In genomic region chr6:14706378-14706929, GRCh38 we compare ENCODE assay signal across 2 cellular contexts.
TF ChIP-seq lines count a peak whose summit lies in the region.

No MANE protein-coding gene starts in this region.

TF ChIP-seq in SK-N-SH treated with all-trans-retinoic acid at 6 μM for 48 hours, 23 proteins besides CTCF, POLR2A, EP300 and RAD21 (continued from another document):
- TF ChIP-seq CREB5 (CRISPR knock-in tag; IDR thresholded peaks at IDR 0.05; ENCODE audit: low read depth) (no peak), PPARA (CRISPR knock-in tag; IDR thresholded peaks at IDR 0.05; ENCODE audit: borderline replicate concordance) (no peak), SNAI2 (CRISPR knock-in tag; IDR thresholded peaks at IDR 0.05) (no peak), TOX (CRISPR knock-in tag; IDR thresholded peaks at IDR 0.05; ENCODE audit: borderline replicate concordance) (no peak), ZFP30 (CRISPR knock-in tag; IDR thresholded peaks at IDR 0.05) (no peak)
- TF ChIP-seq, protein P1, sequence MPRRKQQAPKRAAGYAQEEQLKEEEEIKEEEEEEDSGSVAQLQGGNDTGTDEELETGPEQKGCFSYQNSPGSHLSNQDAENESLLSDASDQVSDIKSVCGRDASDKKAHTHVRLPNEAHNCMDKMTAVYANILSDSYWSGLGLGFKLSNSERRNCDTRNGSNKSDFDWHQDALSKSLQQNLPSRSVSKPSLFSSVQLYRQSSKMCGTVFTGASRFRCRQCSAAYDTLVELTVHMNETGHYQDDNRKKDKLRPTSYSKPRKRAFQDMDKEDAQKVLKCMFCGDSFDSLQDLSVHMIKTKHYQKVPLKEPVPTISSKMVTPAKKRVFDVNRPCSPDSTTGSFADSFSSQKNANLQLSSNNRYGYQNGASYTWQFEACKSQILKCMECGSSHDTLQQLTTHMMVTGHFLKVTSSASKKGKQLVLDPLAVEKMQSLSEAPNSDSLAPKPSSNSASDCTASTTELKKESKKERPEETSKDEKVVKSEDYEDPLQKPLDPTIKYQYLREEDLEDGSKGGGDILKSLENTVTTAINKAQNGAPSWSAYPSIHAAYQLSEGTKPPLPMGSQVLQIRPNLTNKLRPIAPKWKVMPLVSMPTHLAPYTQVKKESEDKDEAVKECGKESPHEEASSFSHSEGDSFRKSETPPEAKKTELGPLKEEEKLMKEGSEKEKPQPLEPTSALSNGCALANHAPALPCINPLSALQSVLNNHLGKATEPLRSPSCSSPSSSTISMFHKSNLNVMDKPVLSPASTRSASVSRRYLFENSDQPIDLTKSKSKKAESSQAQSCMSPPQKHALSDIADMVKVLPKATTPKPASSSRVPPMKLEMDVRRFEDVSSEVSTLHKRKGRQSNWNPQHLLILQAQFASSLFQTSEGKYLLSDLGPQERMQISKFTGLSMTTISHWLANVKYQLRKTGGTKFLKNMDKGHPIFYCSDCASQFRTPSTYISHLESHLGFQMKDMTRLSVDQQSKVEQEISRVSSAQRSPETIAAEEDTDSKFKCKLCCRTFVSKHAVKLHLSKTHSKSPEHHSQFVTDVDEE (CRISPR knock-in tag; IDR thresholded peaks at IDR 0.05): no peak

TF ChIP-seq in WTC11, 78 proteins besides CTCF, POLR2A, EP300 and RAD21 (continued from another document):
- TF ChIP-seq USF2 (CRISPR knock-in tag; IDR thresholded peaks at IDR 0.05) (no peak), EMX1 (CRISPR knock-in tag; IDR thresholded peaks at IDR 0.05) (no peak)
